Comparison of ENCODE assay signal across 1 cellular context in genomic region chr16:3149630-3150345, GRCh38.
TF ChIP-seq lines count a peak whose summit lies in the region.

No MANE protein-coding gene starts in this region.

TF ChIP-seq in GM12878, 131 proteins besides CTCF, POLR2A, EP300 and RAD21 (continued from another document):
- TF ChIP-seq E4F1 (IDR thresholded peaks at IDR 0.05; ENCODE audit: borderline replicate concordance, partially characterized antibody): no peak
- no peak for TF ChIP-seq STAT3 (IDR thresholded peaks at IDR 0.05; ENCODE audit: low read depth, low read length)
- TF ChIP-seq ZNF592 (IDR thresholded peaks at IDR 0.05): no peak
- TF ChIP-seq IKZF2 (IDR thresholded peaks at IDR 0.05): no peak
- 0 out of 3 replicates have a peak, but pooled peaks of 1 of the 2 experiments have one; percentile 2 for TF ChIP-seq EGR1 (IDR thresholded peaks at IDR 0.05; ENCODE audit: borderline replicate concordance in 1 of 2, low read depth in 2 of 2, low read length in 2 of 2)
- no peak for TF ChIP-seq SREBF1 (IDR thresholded peaks at IDR 0.05; ENCODE audit: low read length)
- TF ChIP-seq ATF3 (IDR thresholded peaks at IDR 0.05; ENCODE audit: borderline replicate concordance, extremely low read depth, low read depth, low read length): no peak
- no peak for TF ChIP-seq PKNOX1 (IDR thresholded peaks at IDR 0.05)
- no peak for TF ChIP-seq ETV6 (conservative IDR thresholded peaks at IDR 0.05 in 1 of 2, IDR thresholded peaks at IDR 0.05 in 1 of 2; ENCODE audit: borderline replicate concordance in 1 of 2, low read depth in 1 of 2)
- TF ChIP-seq WRNIP1 (IDR thresholded peaks at IDR 0.05; ENCODE audit: borderline replicate concordance, low read depth, low read length): no peak
- TF ChIP-seq NR2C2 (IDR thresholded peaks at IDR 0.05; ENCODE audit: borderline replicate concordance, control insufficient read depth, insufficient read length, low read depth): no peak
- no peak for TF ChIP-seq HDAC2 (IDR thresholded peaks at IDR 0.05)
- no peak for TF ChIP-seq BCLAF1 (IDR thresholded peaks at IDR 0.05)
- no peak for TF ChIP-seq NFIC (IDR thresholded peaks at IDR 0.05; ENCODE audit: low read depth, low read length)
- TF ChIP-seq CBFB (IDR thresholded peaks at IDR 0.05; ENCODE audit: low read depth): no peak
- no peak for TF ChIP-seq RBBP5 (conservative IDR thresholded peaks at IDR 0.05)
- 0 out of 2 replicates have a peak, but pooled peaks have one; percentile 6 for TF ChIP-seq RFX5 (IDR thresholded peaks at IDR 0.05; ENCODE audit: low read depth, low read length)
- TF ChIP-seq IKZF1 (conservative IDR thresholded peaks at IDR 0.05): peak; percentile 21; the same call in 1 of the 2 replicates
- no peak for TF ChIP-seq NRF1 (conservative IDR thresholded peaks at IDR 0.05; ENCODE audit: low read depth, low read length)
- TF ChIP-seq REST (IDR thresholded peaks at IDR 0.05; ENCODE audit: low read depth, low read length): no peak
- TF ChIP-seq MYC (IDR thresholded peaks at IDR 0.05; ENCODE audit: insufficient read depth, insufficient read length, insufficient replicate concordance, low read length, severe bottlenecking): no peak
- TF ChIP-seq PBX3 (IDR thresholded peaks at IDR 0.05; ENCODE audit: insufficient replicate concordance, low read depth, low read length): no peak
- TF ChIP-seq RUNX3 (IDR thresholded peaks at IDR 0.05; ENCODE audit: low read length): peak; percentile 40
- no peak for TF ChIP-seq BCL3 (IDR thresholded peaks at IDR 0.05; ENCODE audit: borderline replicate concordance, insufficient read depth, low read depth, low read length, poor library complexity, severe bottlenecking)
- no peak for TF ChIP-seq TCF12 (IDR thresholded peaks at IDR 0.05; ENCODE audit: low read depth, low read length)
- TF ChIP-seq ZBED1 (IDR thresholded peaks at IDR 0.05; ENCODE audit: borderline replicate concordance): no peak
- TF ChIP-seq STAT1 (conservative IDR thresholded peaks at IDR 0.05): 0 out of 2 replicates have a peak, but pooled peaks have one; percentile 25
- peak; percentile 4; the same call in 1 of the 2 replicates for TF ChIP-seq TAF1 (IDR thresholded peaks at IDR 0.05; ENCODE audit: borderline replicate concordance, low read depth, low read length)
- TF ChIP-seq CEBPZ (IDR thresholded peaks at IDR 0.05; ENCODE audit: low read depth, low read length): no peak
- peak; percentile 88 for TF ChIP-seq YY1 (IDR thresholded peaks at IDR 0.05; ENCODE audit: low read depth, low read length)
- TF ChIP-seq PAX5 (IDR thresholded peaks at IDR 0.05; ENCODE audit: borderline replicate concordance, low read depth, low read length): no peak
- TF ChIP-seq SMARCA5 (IDR thresholded peaks at IDR 0.05): peak; percentile 54; the same call in 1 of the 2 replicates
- no peak for TF ChIP-seq ZNF217 (IDR thresholded peaks at IDR 0.05)
- TF ChIP-seq NBN (IDR thresholded peaks at IDR 0.05): peak; percentile 57; the same call in 1 of the 2 replicates
- TF ChIP-seq KAT2A (conservative IDR thresholded peaks at IDR 0.05; ENCODE audit: control insufficient read depth, low read depth, low read length): no peak
TF ChIP-seq in GM12878: peak in this region for 13.
